8 cellular contexts compared by ENCODE assay signal in the genomic region with DNA sequence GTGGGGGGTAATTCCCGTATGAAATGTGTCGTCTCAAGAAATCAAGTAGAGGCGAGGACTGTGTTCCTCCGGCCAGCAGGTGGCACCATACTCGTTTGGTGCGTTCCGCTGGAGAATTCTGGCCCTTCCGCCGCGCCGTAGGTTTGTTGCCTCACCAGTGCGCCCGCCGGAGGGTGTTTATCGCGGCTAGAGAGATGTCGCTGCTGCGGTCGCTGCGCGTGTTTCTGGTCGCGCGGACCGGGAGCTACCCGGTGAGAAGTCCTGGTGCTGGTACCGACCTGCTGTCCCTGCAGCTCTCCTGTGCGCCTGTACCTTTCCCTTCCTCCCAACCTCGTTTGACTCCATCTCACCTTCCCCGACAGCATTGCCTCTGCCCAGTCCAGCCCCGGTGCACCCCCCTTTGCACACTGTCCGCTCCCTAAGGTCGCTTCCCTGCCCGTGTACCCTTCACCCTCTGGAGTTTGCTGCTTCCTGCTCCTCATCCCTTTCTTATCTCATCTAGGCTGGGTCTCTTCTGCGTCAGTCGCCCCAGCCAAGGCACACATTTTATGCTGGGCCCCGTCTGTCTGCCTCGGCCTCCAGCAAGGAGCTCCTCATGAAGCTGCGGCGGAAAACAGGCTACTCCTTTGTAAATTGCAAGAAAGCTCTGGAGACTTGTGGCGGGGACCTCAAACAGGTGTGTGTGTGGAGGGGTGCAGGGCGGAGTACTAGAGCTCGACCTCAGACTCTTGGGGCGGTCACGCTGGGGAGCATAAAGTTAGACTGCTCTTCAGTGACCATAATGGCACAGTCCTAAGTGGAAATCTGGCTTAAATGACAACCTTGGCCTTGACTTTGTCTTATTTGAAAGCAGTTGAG. TPM values are rescaled to one million over a fixed set of nuclear protein-coding genes. Genes with fewer than 3 reads are reported as not detected.
DNase-seq lines count a peak whose midpoint lies in the region; ATAC-seq and TF ChIP-seq lines count a peak whose summit lies in the region.

Gene TSFM, plus strand, starts transcription at position 180 of the 858 bp plus-strand sequence. Its CDS starts 15 bp downstream, at position 195.

- H3K4me3 Mint-ChIP-seq in WTC11: peak within 1 kb of the TSS; percentile 100

- CTCF ChIA-PET in WTC11 (lab: Charles Lee): interaction anchor here (0.6 to 2.8 kb wide), 17 partner anchors 11 to 200 kb away, joined by 3 to 17 read pairs (median 4); partner anchors contain the start of genes CYP27B1, EEF1AKMT3 and METTL1

- DNase-seq in AG09309 (ENCODE audit: low read depth) (peak; percentile 79), NCI-H2227 (lab: John Stamatoyannopoulos, UW; ENCODE audit: unreplicated experiment) (peak; percentile 94), WTC11 (ENCODE audit: low spot score) (peak; percentile 96), cardiac fibroblast (ENCODE audit: low read depth in 2 of 2) (peak; percentile 96), inferior parietal cortex (ENCODE audit: extremely low spot score) (peak; percentile 98)
- DNase-seq in stimulated activated CD4-positive, alpha-beta T cell treated with anti-CD3 and anti-CD28 coated beads, Interleukin-12 subunit alpha, Interleukin-12 subunit beta, amount 100 ng/mL, for 4 hours: peak; percentile 98

- peak within 1 kb of the TSS; percentile 95 for H3K4me3 ChIP-seq in AG09309 (ENCODE audit: control insufficient read depth, low read depth, low read length)
- peak within 1 kb of the TSS; percentile 98 to 99 for H3K4me3 ChIP-seq in cardiac fibroblast (replicated peaks in 1 of 2; ENCODE audit: low read depth in 2 of 2, low read length in 2 of 2)

- POLR2A ChIA-PET in WTC11 (lab: Charles Lee): interaction anchor here (0.7 to 1.0 kb wide), 3 partner anchors 16 to 54 kb away, joined by 3 to 4 read pairs (median 4); partner anchors contain the start of gene CYP27B1

- ATAC-seq in GM18907 (IDR thresholded peaks at IDR 0.05; ENCODE audit: unreplicated experiment): peak; percentile 91
- ATAC-seq in HG03159 (IDR thresholded peaks at IDR 0.05; ENCODE audit: unreplicated experiment): peak; percentile 78
- peak; percentile 91 for ATAC-seq in WTC11

- peak; percentile 90 for TF ChIP-seq CTCF in AG09309 (IDR thresholded peaks at IDR 0.05; ENCODE audit: control insufficient read depth, insufficient read depth, low read depth, low read length, missing control alignments)
- peak; percentile 77 for TF ChIP-seq CTCF in WTC11 (IDR thresholded peaks at IDR 0.05)
- TF ChIP-seq CTCF in cardiac fibroblast (IDR thresholded peaks at IDR 0.05; ENCODE audit: low read depth, low read length): peak; percentile 82

- H3K27ac Mint-ChIP-seq in WTC11: peak within 1 kb of the TSS; percentile 97

- peaks cover 28% of the 10 kb centered on the region for H3K36me3 Mint-ChIP-seq in WTC11

- no peaks in the 10 kb centered on the region for H3K9me3 Mint-ChIP-seq in WTC11

- peaks cover 4% of the 10 kb centered on the region; the same call in 1 of the 2 replicates for H3K4me1 Mint-ChIP-seq in WTC11

- no peaks in the 10 kb centered on the region for H3K27me3 Mint-ChIP-seq in WTC11 (ENCODE audit: low read depth)

TF ChIP-seq in WTC11, 78 proteins besides CTCF, POLR2A, EP300 and RAD21 (continues in another document):
- TF ChIP-seq, protein P1, sequence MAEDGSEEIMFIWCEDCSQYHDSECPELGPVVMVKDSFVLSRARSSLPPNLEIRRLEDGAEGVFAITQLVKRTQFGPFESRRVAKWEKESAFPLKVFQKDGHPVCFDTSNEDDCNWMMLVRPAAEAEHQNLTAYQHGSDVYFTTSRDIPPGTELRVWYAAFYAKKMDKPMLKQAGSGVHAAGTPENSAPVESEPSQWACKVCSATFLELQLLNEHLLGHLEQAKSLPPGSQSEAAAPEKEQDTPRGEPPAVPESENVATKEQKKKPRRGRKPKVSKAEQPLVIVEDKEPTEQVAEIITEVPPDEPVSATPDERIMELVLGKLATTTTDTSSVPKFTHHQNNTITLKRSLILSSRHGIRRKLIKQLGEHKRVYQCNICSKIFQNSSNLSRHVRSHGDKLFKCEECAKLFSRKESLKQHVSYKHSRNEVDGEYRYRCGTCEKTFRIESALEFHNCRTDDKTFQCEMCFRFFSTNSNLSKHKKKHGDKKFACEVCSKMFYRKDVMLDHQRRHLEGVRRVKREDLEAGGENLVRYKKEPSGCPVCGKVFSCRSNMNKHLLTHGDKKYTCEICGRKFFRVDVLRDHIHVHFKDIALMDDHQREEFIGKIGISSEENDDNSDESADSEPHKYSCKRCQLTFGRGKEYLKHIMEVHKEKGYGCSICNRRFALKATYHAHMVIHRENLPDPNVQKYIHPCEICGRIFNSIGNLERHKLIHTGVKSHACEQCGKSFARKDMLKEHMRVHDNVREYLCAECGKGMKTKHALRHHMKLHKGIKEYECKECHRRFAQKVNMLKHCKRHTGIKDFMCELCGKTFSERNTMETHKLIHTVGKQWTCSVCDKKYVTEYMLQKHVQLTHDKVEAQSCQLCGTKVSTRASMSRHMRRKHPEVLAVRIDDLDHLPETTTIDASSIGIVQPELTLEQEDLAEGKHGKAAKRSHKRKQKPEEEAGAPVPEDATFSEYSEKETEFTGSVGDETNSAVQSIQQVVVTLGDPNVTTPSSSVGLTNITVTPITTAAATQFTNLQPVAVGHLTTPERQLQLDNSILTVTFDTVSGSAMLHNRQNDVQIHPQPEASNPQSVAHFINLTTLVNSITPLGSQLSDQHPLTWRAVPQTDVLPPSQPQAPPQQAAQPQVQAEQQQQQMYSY (CRISPR knock-in tag; IDR thresholded peaks at IDR 0.05): 0 out of 2 replicates have a peak, but pooled peaks have one; percentile 26
- TF ChIP-seq, protein P2, sequence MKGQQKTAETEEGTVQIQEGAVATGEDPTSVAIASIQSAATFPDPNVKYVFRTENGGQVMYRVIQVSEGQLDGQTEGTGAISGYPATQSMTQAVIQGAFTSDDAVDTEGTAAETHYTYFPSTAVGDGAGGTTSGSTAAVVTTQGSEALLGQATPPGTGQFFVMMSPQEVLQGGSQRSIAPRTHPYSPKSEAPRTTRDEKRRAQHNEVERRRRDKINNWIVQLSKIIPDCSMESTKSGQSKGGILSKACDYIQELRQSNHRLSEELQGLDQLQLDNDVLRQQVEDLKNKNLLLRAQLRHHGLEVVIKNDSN (CRISPR knock-in tag; IDR thresholded peaks at IDR 0.05): peak; percentile 41; the same call in 1 of the 2 replicates
- TF ChIP-seq TEAD4 (CRISPR knock-in tag; IDR thresholded peaks at IDR 0.05) (0 out of 2 replicates have a peak, but pooled peaks have one; percentile 46), IRF2 (CRISPR knock-in tag; IDR thresholded peaks at IDR 0.05; ENCODE audit: borderline replicate concordance, low read depth) (no peak), MAX (CRISPR knock-in tag; IDR thresholded peaks at IDR 0.05) (peak; percentile 83), NFE2L1 (CRISPR knock-in tag; IDR thresholded peaks at IDR 0.05) (peak; percentile 76), HMGXB4 (CRISPR knock-in tag; IDR thresholded peaks at IDR 0.05) (peak; percentile 63; the same call in 1 of the 2 replicates), FOXP4 (CRISPR knock-in tag; IDR thresholded peaks at IDR 0.05) (peak; percentile 76; the same call in 1 of the 2 replicates), CREM (CRISPR knock-in tag; IDR thresholded peaks at IDR 0.05) (peak; percentile 88; the same call in 1 of the 2 replicates), TEAD1 (CRISPR knock-in tag; IDR thresholded peaks at IDR 0.05) (peak; percentile 86), ETV6 (CRISPR knock-in tag; IDR thresholded peaks at IDR 0.05) (peak; percentile 94)
- TF ChIP-seq, protein P3, sequence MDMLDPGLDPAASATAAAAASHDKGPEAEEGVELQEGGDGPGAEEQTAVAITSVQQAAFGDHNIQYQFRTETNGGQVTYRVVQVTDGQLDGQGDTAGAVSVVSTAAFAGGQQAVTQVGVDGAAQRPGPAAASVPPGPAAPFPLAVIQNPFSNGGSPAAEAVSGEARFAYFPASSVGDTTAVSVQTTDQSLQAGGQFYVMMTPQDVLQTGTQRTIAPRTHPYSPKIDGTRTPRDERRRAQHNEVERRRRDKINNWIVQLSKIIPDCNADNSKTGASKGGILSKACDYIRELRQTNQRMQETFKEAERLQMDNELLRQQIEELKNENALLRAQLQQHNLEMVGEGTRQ (CRISPR knock-in tag; IDR thresholded peaks at IDR 0.05): no peak
- TF ChIP-seq, protein P4, sequence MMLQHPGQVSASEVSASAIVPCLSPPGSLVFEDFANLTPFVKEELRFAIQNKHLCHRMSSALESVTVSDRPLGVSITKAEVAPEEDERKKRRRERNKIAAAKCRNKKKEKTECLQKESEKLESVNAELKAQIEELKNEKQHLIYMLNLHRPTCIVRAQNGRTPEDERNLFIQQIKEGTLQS (CRISPR knock-in tag; conservative IDR thresholded peaks at IDR 0.05): peak; percentile 80; the same call in 1 of the 2 replicates

RNA-seq across cellular contexts. Expression of gene TSFM, which starts in this region (rescaled TPM):
- 48.6 to 49.5 TPM (median 48.7 TPM) in 3 replicates for total RNA-seq in WTC11 (2021)

Comparison
In these comparisons a context has a peak if more than half of its experiments do, and no peak if none do; other contexts are left out.
1. Peak in every context shown above with its lines: DNase-seq, ATAC-seq and H3K4me3 ChIP-seq.